In the genomic region with DNA sequence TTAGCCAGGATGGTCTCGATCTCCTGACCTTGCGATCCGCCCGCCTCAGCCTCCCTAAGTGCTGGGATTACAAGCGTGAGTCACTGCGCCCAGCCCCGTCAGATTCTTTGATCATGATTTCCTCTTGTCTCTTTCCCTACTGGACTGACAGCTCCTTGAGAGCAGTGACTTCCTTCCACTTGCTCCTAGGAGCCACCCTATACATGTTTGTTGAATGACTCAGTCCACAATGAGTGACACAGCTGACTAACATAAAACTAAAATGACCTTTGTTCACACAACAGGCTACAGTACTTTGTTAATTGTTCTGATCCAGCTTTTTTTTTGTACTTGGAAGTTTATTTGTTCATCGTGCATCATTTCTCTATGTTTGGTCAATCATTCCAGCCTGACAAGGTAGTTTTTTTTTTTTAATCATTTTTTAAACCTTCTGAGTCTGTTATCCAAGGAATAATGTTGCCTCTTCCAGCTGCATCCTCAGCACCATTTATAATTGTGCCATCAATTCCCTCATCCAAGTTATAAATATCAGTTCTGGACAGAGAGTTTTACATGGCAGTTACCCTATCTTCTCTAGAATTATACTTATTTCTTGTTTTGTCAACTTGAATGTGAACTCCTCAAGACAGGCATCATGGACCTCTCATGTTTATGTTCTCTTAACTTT, we compare ENCODE assay signal across 14 cellular contexts. TPM values are rescaled to one million over a fixed set of nuclear protein-coding genes. Genes with fewer than 3 reads are reported as not detected.
DNase-seq lines count a peak whose midpoint lies in the region; ATAC-seq, FAIRE-seq and TF ChIP-seq lines count a peak whose summit lies in the region.
"Had no signal": no experiment of that assay in that cellular context is flagged by ENCODE, and none has a peak within 500 bp of the region (broad histone marks: within the 10 kb centered on the region; RNA-seq: fewer than 3 reads in every experiment).

No MANE protein-coding gene starts in this region.

- H3K9me3 ChIP-seq in A549, result no peaks in the 10 kb centered on the region
- no peaks in the 10 kb centered on the region for H3K9me3 ChIP-seq in keratinocyte (ENCODE audit: control insufficient read depth, low read depth, low read length)

- POLR2A ChIA-PET in A549 (lab: Yijun Ruan, JAX), result interaction anchor here (0.6 kb wide), 2 partner anchors 50 to 60 kb away, joined by 3 to 8 read pairs; partner anchors contain the start of gene SMPD4

- no peak for TF ChIP-seq POLR2A in A549 (IDR thresholded peaks at IDR 0.05; ENCODE audit: low read length)

- no peak overlapping the region for H2AFZ ChIP-seq in keratinocyte (ENCODE audit: control insufficient read depth, low read length)
- H2AFZ ChIP-seq: GM23338 had no signal

- TF ChIP-seq CTCF in A549 (IDR thresholded peaks at IDR 0.05) (no peak), keratinocyte (optimal IDR thresholded peaks at IDR 0.05 in 1 of 3, IDR thresholded peaks at IDR 0.05 in 1 of 3, conservative IDR thresholded peaks at IDR 0.05 in 1 of 3; ENCODE audit: extremely low read depth in 1 of 3, insufficient read depth in 2 of 3, low read length in 3 of 3) (no peak)

- no peak for TF ChIP-seq RAD21 in A549 (conservative IDR thresholded peaks at IDR 0.05 in 1 of 2, IDR thresholded peaks at IDR 0.05 in 1 of 2)

- H3K4me1 ChIP-seq in A549 (peaks cover 15% of the 10 kb centered on the region), keratinocyte (ENCODE audit: control insufficient read depth, extremely low read depth, insufficient read depth, low read length) (no peaks in the 10 kb centered on the region)

- dilution Hi-C loops in keratinocyte (cut with MboI; ENCODE audit: extremely low pct_ligation_motif_present, low sequenced_read_pairs), result no loop called here

- CTCF ChIA-PET in A549 (lab: Yijun Ruan, JAX), result interaction anchor here (1.2 kb wide), 1 partner anchor 90 kb away, joined by 3 read pairs; no protein-coding TSS in a partner anchor

- no peaks in the 10 kb centered on the region for H3K9me1 ChIP-seq in keratinocyte (ENCODE audit: control insufficient read depth, extremely low read depth, insufficient read depth, low read length)

- H3K79me2 ChIP-seq in keratinocyte (ENCODE audit: control insufficient read depth, insufficient read depth, low read length), result no peaks in the 10 kb centered on the region

- peak; percentile 80 to 94 for DNase-seq in A549 (ENCODE audit: low read depth in 1 of 2, low spot score in 1 of 2)
- peak; percentile 70 for DNase-seq in HS-5 (ENCODE audit: low read depth)
- peak; percentile 1 for DNase-seq in amniotic epithelial cell (ENCODE audit: low read depth)
- peak; percentile 54 for DNase-seq in keratinocyte (ENCODE audit: low read depth, low spot score)
- DNase-seq in NCI-H526 (lab: John Stamatoyannopoulos, UW), result no peak
- DNase-seq in D341Med (ENCODE audit: low spot score), result no peak
- no peak for DNase-seq in stimulated activated CD8-positive, alpha-beta memory T cell treated with anti-CD3 and anti-CD28 coated beads, Interleukin-4, amount 100 ng/mL, for 48 hours
- DNase-seq: activated naive CD4-positive, alpha-beta T cell treated with Interleukin-2 at 50 U/mL for 16 hours; cortex of kidney; NCI-H446 treated with DMSO at 0.1 percent for 48 hours; stimulated activated CD4-positive, alpha-beta T cell treated with anti-CD3 and anti-CD28 coated beads, Interleukin-12 subunit alpha, Interleukin-12 subunit beta, amount 100 ng/mL, for 4 hours had no signal

- TF ChIP-seq EP300 in A549 (IDR thresholded peaks at IDR 0.05), result no peak

- no peaks in the 10 kb centered on the region for H4K20me1 ChIP-seq in keratinocyte (ENCODE audit: control insufficient read depth, extremely low read depth, insufficient read depth, low read length)

- H3K27me3 ChIP-seq in keratinocyte (ENCODE audit: control insufficient read depth, extremely low read depth, insufficient read depth, low read length), result no peaks in the 10 kb centered on the region

- H3K4me3 ChIP-seq in A549, result no peak overlapping the region
- no peak overlapping the region for H3K4me3 ChIP-seq in keratinocyte (ENCODE audit: control insufficient read depth in 2 of 3, extremely low read depth in 1 of 3, insufficient read depth in 2 of 3, low read depth in 1 of 3, low read length in 3 of 3)
- H3K4me3 ChIP-seq: GM23338 had no signal

- peak; percentile 100 for ATAC-seq in A549
- no peak for ATAC-seq in GM18867 (IDR thresholded peaks at IDR 0.05; ENCODE audit: unreplicated experiment)
- ATAC-seq: GM23338, SK-N-SH treated with all-trans-retinoic acid at 6 μM for 48 hours had no signal

- H3K4me2 ChIP-seq in A549, result peak overlapping the region; percentile 69
- H3K4me2 ChIP-seq in keratinocyte (ENCODE audit: control insufficient read depth, extremely low read depth, insufficient read depth, low read depth, low read length), result no peak overlapping the region
- H3K4me2 ChIP-seq: GM23338 had no signal

- FAIRE-seq in A549 (lab: Jason Lieb, UNC) (peak; percentile 32), keratinocyte (lab: Jason Lieb, UNC) (no peak)

- WGBS in A549 (ENCODE audit: missing lambda C conversion rate), result 5% methylated on average over 8 of the region's 8 CpGs

- H3K36me3 ChIP-seq in keratinocyte (ENCODE audit: control insufficient read depth in 2 of 2, extremely low read depth in 1 of 2, insufficient read depth in 2 of 2, low read length in 2 of 2), result no peaks in the 10 kb centered on the region

- H3K27ac ChIP-seq in A549 (peak overlapping the region; percentile 53 to 81), keratinocyte (ENCODE audit: control insufficient read depth, insufficient read depth, low read length) (no peak overlapping the region)

- no peak overlapping the region for H3K9ac ChIP-seq in keratinocyte (ENCODE audit: control insufficient read depth, extremely low read depth, insufficient read depth, low read length)

TF ChIP-seq in A549, 52 proteins besides CTCF, POLR2A, EP300 and RAD21 (continues in another document):
- peak in 1 of 2 experiments; percentile 50; a peak in 2 of 5 replicates for TF ChIP-seq JUN (IDR thresholded peaks at IDR 0.05)
- no peak for TF ChIP-seq SREBF2 (IDR thresholded peaks at IDR 0.05)
- peak; percentile 79 for TF ChIP-seq FOSL2 (IDR thresholded peaks at IDR 0.05)
- TF ChIP-seq FOSL2 (CRISPR knock-in tag; IDR thresholded peaks at IDR 0.05), result peak; percentile 92
- TF ChIP-seq CBX8 (IDR thresholded peaks at IDR 0.05), result no peak
- peak; percentile 34 for TF ChIP-seq MAFK (IDR thresholded peaks at IDR 0.05; ENCODE audit: partially characterized antibody)
- TF ChIP-seq JUNB (IDR thresholded peaks at IDR 0.05), result peak; percentile 76
- TF ChIP-seq POLR2AphosphoS2 (conservative IDR thresholded peaks at IDR 0.05; ENCODE audit: low read length), result no peak

RNA-seq across cellular contexts. Expression of gene TUBA3E, which starts 42.9 kb away (rescaled TPM):
- not detected in 2 replicates for polyA plus RNA-seq in A549 (2011; rRNA removed)
- polyA plus RNA-seq in A549 (2012; cell fraction: cytosol; rRNA removed), result not detected in 2 replicates
- polyA plus RNA-seq in A549 (2012; cell fraction: nucleus; rRNA removed), result 0.04 TPM in 1 of 2 replicates, not detected in the other
- polyA plus RNA-seq in A549 (2017; fragmentation: RNase III; extraction: RNeasy Plus Mini Kit Qiagen cat#74134 plus additional on column Dnase treatment), result not detected in 3 replicates
- not detected in 2 replicates for polyA minus RNA-seq in A549 (2011; rRNA and poly(A)+ RNA removed)
- polyA plus RNA-seq in keratinocyte, result not detected in 3 replicates
- polyA plus RNA-seq in keratinocyte (2011; ENCODE audit: low read depth), result not detected
- not detected in 2 replicates for polyA plus RNA-seq in keratinocyte (2011; cell fraction: cytosol; rRNA removed)
- polyA plus RNA-seq in keratinocyte (2011; cell fraction: nucleus; rRNA removed), result not detected in 2 replicates
- not detected in 2 replicates for polyA plus RNA-seq in keratinocyte (2012; ENCODE audit: low replicate concordance)
- polyA minus RNA-seq in keratinocyte, result not detected in 3 replicates
- not detected for polyA minus RNA-seq in keratinocyte (2011; cell fraction: cytosol; rRNA and poly(A)+ RNA removed)
- not detected in 2 replicates for polyA minus RNA-seq in keratinocyte (2011; cell fraction: nucleus; rRNA and poly(A)+ RNA removed)

RNA-seq across cellular contexts. Expression of gene MZT2B, which starts 59.1 kb away (rescaled TPM):
- 78.6 and 102 TPM in 2 replicates for polyA plus RNA-seq in A549 (2011; rRNA removed)
- polyA plus RNA-seq in A549 (2012; cell fraction: cytosol; rRNA removed), result 404 and 478 TPM in 2 replicates
- 211 and 279 TPM in 2 replicates for polyA plus RNA-seq in A549 (2012; cell fraction: nucleus; rRNA removed)
- 223 to 283 TPM (median 273 TPM) in 3 replicates for polyA plus RNA-seq in A549 (2017; fragmentation: RNase III; extraction: RNeasy Plus Mini Kit Qiagen cat#74134 plus additional on column Dnase treatment)
- polyA minus RNA-seq in A549 (2011; rRNA and poly(A)+ RNA removed), result 5.6 and 12.7 TPM in 2 replicates
- 89.6 to 229 TPM (median 133 TPM) in 3 replicates for polyA plus RNA-seq in keratinocyte
- 19.9 TPM for polyA plus RNA-seq in keratinocyte (2011; ENCODE audit: low read depth)
- polyA plus RNA-seq in keratinocyte (2011; cell fraction: cytosol; rRNA removed), result 42.7 and 136 TPM in 2 replicates
- 18.9 and 26.9 TPM in 2 replicates for polyA plus RNA-seq in keratinocyte (2011; cell fraction: nucleus; rRNA removed)
- polyA plus RNA-seq in keratinocyte (2012; ENCODE audit: low replicate concordance), result 118 and 312 TPM in 2 replicates
- 5.5 to 10.0 TPM (median 9.4 TPM) in 3 replicates for polyA minus RNA-seq in keratinocyte
- 257 TPM for polyA minus RNA-seq in keratinocyte (2011; cell fraction: cytosol; rRNA and poly(A)+ RNA removed)
- 10.9 and 24.6 TPM in 2 replicates for polyA minus RNA-seq in keratinocyte (2011; cell fraction: nucleus; rRNA and poly(A)+ RNA removed)

RNA-seq across cellular contexts. Expression of gene SMPD4, which starts 59.8 kb away (rescaled TPM):
- polyA plus RNA-seq in A549 (2011; rRNA removed) (43.3 and 47.1 TPM in 2 replicates), A549 (2017; fragmentation: RNase III; extraction: RNeasy Plus Mini Kit Qiagen cat#74134 plus additional on column Dnase treatment) (53.2 to 54.6 TPM (median 53.3 TPM) in 3 replicates), keratinocyte (19.0 to 44.9 TPM (median 23.8 TPM) in 3 replicates)
- 81.5 and 102 TPM in 2 replicates for polyA plus RNA-seq in A549 (2012; cell fraction: cytosol; rRNA removed)
- polyA plus RNA-seq in A549 (2012; cell fraction: nucleus; rRNA removed), result 263 and 405 TPM in 2 replicates
- polyA minus RNA-seq in A549 (2011; rRNA and poly(A)+ RNA removed), result 38.1 and 59.4 TPM in 2 replicates
- 15.0 TPM for polyA plus RNA-seq in keratinocyte (2011; ENCODE audit: low read depth)
- 20.7 and 26.4 TPM in 2 replicates for polyA plus RNA-seq in keratinocyte (2011; cell fraction: cytosol; rRNA removed)
- polyA plus RNA-seq in keratinocyte (2011; cell fraction: nucleus; rRNA removed), result 58.7 and 74.5 TPM in 2 replicates
- 23.1 and 41.5 TPM in 2 replicates for polyA plus RNA-seq in keratinocyte (2012; ENCODE audit: low replicate concordance)
- 19.8 to 111 TPM (median 30.7 TPM) in 3 replicates for polyA minus RNA-seq in keratinocyte
- polyA minus RNA-seq in keratinocyte (2011; cell fraction: cytosol; rRNA and poly(A)+ RNA removed), result 46.6 TPM
- 42.9 and 47.2 TPM in 2 replicates for polyA minus RNA-seq in keratinocyte (2011; cell fraction: nucleus; rRNA and poly(A)+ RNA removed)

Comparison
In these comparisons a context has a peak if more than half of its experiments do, and no peak if none do; other contexts are left out.
1. DNase-seq: peak in A549 (2 of 2), HS-5 (single experiment), amniotic epithelial cell (single experiment) and keratinocyte (single experiment); none in NCI-H526 (0 of 2), D341Med (single experiment) and stimulated activated CD8-positive, alpha-beta memory T cell treated with anti-CD3 and anti-CD28 coated beads, Interleukin-4, amount 100 ng/mL, for 48 hours (single experiment).